10 cellular contexts compared by ENCODE assay signal in the genomic region with DNA sequence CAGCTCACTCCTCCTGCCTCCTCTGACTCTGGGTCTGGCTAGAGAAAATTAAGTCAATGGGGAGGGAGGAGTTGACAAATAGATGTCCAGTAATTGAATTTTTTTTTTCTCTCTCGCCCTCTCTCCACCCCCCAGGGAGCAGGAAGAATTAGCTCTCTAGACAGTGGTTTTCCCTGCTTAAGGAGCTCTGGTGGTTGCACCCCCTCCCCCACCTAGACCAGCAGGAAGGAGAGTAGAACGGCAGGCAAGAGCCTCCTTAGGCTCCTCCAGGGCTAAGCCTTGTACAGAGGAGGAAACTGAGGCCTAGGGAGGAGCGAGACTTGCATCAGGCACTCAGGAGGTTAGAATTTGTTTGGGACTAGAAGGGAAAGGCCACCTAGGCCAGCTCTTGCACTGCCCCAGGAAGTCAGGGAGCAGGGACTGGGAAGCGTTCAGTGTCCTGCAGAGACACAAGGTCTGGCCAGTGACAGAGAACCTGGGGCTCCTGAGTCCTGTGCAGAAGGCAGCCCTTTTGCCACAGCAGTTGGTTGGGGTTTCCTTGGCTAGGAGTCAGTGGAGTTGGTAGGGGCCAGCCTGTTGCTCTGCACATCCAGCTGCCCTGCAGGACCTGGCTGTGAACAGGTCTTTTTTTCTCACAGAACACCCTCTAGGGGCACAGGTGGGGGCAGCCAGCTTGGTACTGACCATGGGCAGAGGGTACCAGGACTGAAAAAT. TPM values are rescaled to one million over a fixed set of nuclear protein-coding genes. Genes with fewer than 3 reads are reported as not detected.
DNase-seq lines count a peak whose midpoint lies in the region; ATAC-seq and TF ChIP-seq lines count a peak whose summit lies in the region.
"Had no signal": no experiment of that assay in that cellular context is flagged by ENCODE, and none has a peak within 500 bp of the region (broad histone marks: within the 10 kb centered on the region; RNA-seq: fewer than 3 reads in every experiment).

No MANE protein-coding gene starts in this region.

- H3K4me3 ChIP-seq in Jurkat, Clone E6-1 (ENCODE audit: low read length): peak overlapping the region; percentile 55
- H3K4me3 ChIP-seq in mammary epithelial cell (replicated peaks in 1 of 3; ENCODE audit: insufficient read depth in 1 of 3, low read depth in 2 of 3, low read length in 3 of 3) (peak overlapping the region in 2 of 3 experiments; percentile 29 to 44), lower lobe of right lung (no peak overlapping the region)

- 87% methylated on average over 4 of the region's 4 CpGs for WGBS in mammary epithelial cell (ENCODE audit: low coverage, missing lambda C conversion rate)

- H3K9me3 Mint-ChIP-seq in CD4-positive, alpha-beta T cell: no peaks in the 10 kb centered on the region
- no peaks in the 10 kb centered on the region for H3K9me3 Mint-ChIP-seq in natural killer cell

- peaks cover 20% of the 10 kb centered on the region for H3K4me1 ChIP-seq in mammary epithelial cell (ENCODE audit: insufficient read depth, low read length)
- H3K4me1 ChIP-seq in lower lobe of right lung: peaks cover 15% of the 10 kb centered on the region

- no peak overlapping the region for H3K9ac ChIP-seq in mammary epithelial cell (ENCODE audit: insufficient read depth, low read length)

- BruUV-seq in mammary epithelial cell (replicated peaks; lab: Mats Ljungman, UMichigan): no TSS peak

- no peak overlapping the region for H3K27ac ChIP-seq in CD4-positive, alpha-beta T cell (ENCODE audit: low read depth, low read length)
- H3K27ac ChIP-seq in mammary epithelial cell (ENCODE audit: insufficient read depth, low read depth, low read length) (no peak overlapping the region), lower lobe of right lung (no peak overlapping the region)
- H3K27ac ChIP-seq: ovary had no signal

- DNase-seq in CD4-positive, alpha-beta T cell: no peak
- DNase-seq in Jurkat, Clone E6-1 (ENCODE audit: low read depth, low spot score): no peak
- DNase-seq in mammary epithelial cell (no peak), natural killer cell (no peak), lower lobe of right lung (no peak), NK-92 (lab: John Stamatoyannopoulos, UW; ENCODE audit: unreplicated experiment) (no peak)
- DNase-seq: foreskin melanocyte had no signal

- H3K9me3 ChIP-seq in CD4-positive, alpha-beta T cell (ENCODE audit: control insufficient read depth, low read length): no peaks in the 10 kb centered on the region
- H3K9me3 ChIP-seq in mammary epithelial cell (replicated peaks; ENCODE audit: insufficient read depth, low read length): no peaks in the 10 kb centered on the region
- H3K9me3 ChIP-seq in lower lobe of right lung: no peaks in the 10 kb centered on the region
- H3K9me3 ChIP-seq: ovary had no signal

- H3K36me3 Mint-ChIP-seq in CD4-positive, alpha-beta T cell (ENCODE audit: low read depth): no peaks in the 10 kb centered on the region
- no peaks in the 10 kb centered on the region for H3K36me3 Mint-ChIP-seq in natural killer cell

- dilution Hi-C loops in mammary epithelial cell (cut with HindIII; ENCODE audit: low sequenced_read_pairs): no loop called here

- CTCF ChIA-PET in CD4-positive, alpha-beta T cell (lab: Charles Lee): interaction anchor here (1.1 to 3.0 kb wide), 3 partner anchors 9 to 97 kb away, joined by 4 to 19 read pairs (median 6); no protein-coding TSS in a partner anchor
- CTCF ChIA-PET in mammary epithelial cell (lab: Charles Lee; ENCODE audit: low non-redundant PET): interaction anchor here (0.6 kb wide), 1 partner anchor 302 kb away, joined by 3 read pairs; no protein-coding TSS in a partner anchor

- H3K36me3 ChIP-seq in mammary epithelial cell (ENCODE audit: insufficient read depth, low read length): no peaks in the 10 kb centered on the region
- no peaks in the 10 kb centered on the region for H3K36me3 ChIP-seq in lower lobe of right lung
- H3K36me3 ChIP-seq: ovary had no signal

- TF ChIP-seq CTCF in CD4-positive, alpha-beta T cell (IDR thresholded peaks at IDR 0.05): no peak
- TF ChIP-seq CTCF in mammary epithelial cell (conservative IDR thresholded peaks at IDR 0.05 in 1 of 2, IDR thresholded peaks at IDR 0.05 in 1 of 2; ENCODE audit: extremely low read depth in 1 of 2, insufficient read depth in 1 of 2, low read depth in 1 of 2, low read length in 2 of 2): no peak
- no peak for TF ChIP-seq CTCF in natural killer cell (IDR thresholded peaks at IDR 0.05)
- no peak for TF ChIP-seq CTCF in lower lobe of right lung (IDR thresholded peaks at IDR 0.05)

- H3K4me2 ChIP-seq in mammary epithelial cell (ENCODE audit: insufficient read depth, low read depth, low read length): peak overlapping the region; percentile 88

- H2AFZ ChIP-seq in mammary epithelial cell (ENCODE audit: low read depth, low read length): peak overlapping the region; percentile 92

- H3K27ac Mint-ChIP-seq in CD4-positive, alpha-beta T cell: no peak overlapping the region
- H3K27ac Mint-ChIP-seq in natural killer cell: no peak overlapping the region

- POLR2A ChIA-PET in CD4-positive, alpha-beta T cell (lab: Charles Lee): interaction anchor here (1.0 kb wide), 1 partner anchor 446 kb away, joined by 3 read pairs; no protein-coding TSS in a partner anchor

- H3K27me3 Mint-ChIP-seq in CD4-positive, alpha-beta T cell: peaks cover 48% of the 10 kb centered on the region
- peaks cover 32 to 64% of the 10 kb centered on the region in 2 donors for H3K27me3 Mint-ChIP-seq in natural killer cell (ENCODE audit: low read depth in 2 of 2)

- in situ Hi-C loops in mammary epithelial cell (cut with MboI; ENCODE audit: low sequenced_read_pairs in 2 of 2): loop anchor here (10.0 kb wide), 2 partner anchors 306 to 374 kb away; partner anchors contain the start of gene TTC22 (in 1 of the 2)

- intact Hi-C loops in CD4-positive, alpha-beta T cell (cut with DNase I, micrococcal nuclease): loop anchor here (1.0 to 2.0 kb wide), 2 partner anchors 312 kb away; no protein-coding TSS in a partner anchor
- intact Hi-C loops in mammary epithelial cell (cut with micrococcal nuclease) (loop anchor here (2.0 kb wide), 1 partner anchor 164 kb away; no protein-coding TSS in a partner anchor), natural killer cell (cut with micrococcal nuclease) (loop anchor here (5.0 kb wide), 1 partner anchor 314 kb away; no protein-coding TSS in a partner anchor), lower lobe of right lung (cut with DNase I) (no loop called here)

- H3K4me1 Mint-ChIP-seq in CD4-positive, alpha-beta T cell (ENCODE audit: low read depth): peaks cover 13% of the 10 kb centered on the region
- H3K4me1 Mint-ChIP-seq in natural killer cell: peaks cover 0 to 10% of the 10 kb centered on the region in 2 donors

- H3K4me3 Mint-ChIP-seq in CD4-positive, alpha-beta T cell: peak overlapping the region; percentile 79
- peak overlapping the region; percentile 69 for H3K4me3 Mint-ChIP-seq in natural killer cell

- no peaks in the 10 kb centered on the region for H4K20me1 ChIP-seq in mammary epithelial cell (ENCODE audit: insufficient read depth, low read length)

- H3K27me3 ChIP-seq in CD4-positive, alpha-beta T cell (ENCODE audit: control insufficient read depth, insufficient read depth, low read length): peaks cover 13% of the 10 kb centered on the region
- no peaks in the 10 kb centered on the region for H3K27me3 ChIP-seq in mammary epithelial cell (ENCODE audit: insufficient read depth, low read length)
- peaks cover 40% of the 10 kb centered on the region for H3K27me3 ChIP-seq in lower lobe of right lung (ENCODE audit: low read depth)
- H3K27me3 ChIP-seq: ovary had no signal

- no peaks in the 10 kb centered on the region for H3K79me2 ChIP-seq in mammary epithelial cell (ENCODE audit: insufficient read depth, low read length)

- ATAC-seq in CD4-positive, alpha-beta T cell (ENCODE audit: poor library complexity): no peak
- ATAC-seq in natural killer cell (peak in 1 of 3 donors; percentile 10), lower lobe of right lung (no peak), GM18909 (IDR thresholded peaks at IDR 0.05; ENCODE audit: poor library complexity, unreplicated experiment) (no peak), GM19455 (IDR thresholded peaks at IDR 0.05; ENCODE audit: unreplicated experiment) (no peak)

RNA-seq across cellular contexts. Expression of gene ACOT11, which starts 49.5 kb away (rescaled TPM):
- under 1 TPM; 0.50 to 0.91 TPM for total RNA-seq in CD4-positive, alpha-beta T cell
- 2.3 TPM for polyA plus RNA-seq in Jurkat, Clone E6-1 (2012; ENCODE audit: insufficient read depth, insufficient read length)
- total RNA-seq in mammary epithelial cell (1 to 10 TPM; 3.7 to 6.3 TPM), natural killer cell (1 to 10 TPM in 1 of 3 donors, under 1 TPM in 2; 0.61 to 1.2 (median 0.85) TPM), lower lobe of right lung (5.0 TPM)
- 9.4 TPM for polyA plus RNA-seq in mammary epithelial cell
- 9.7 TPM for polyA minus RNA-seq in mammary epithelial cell
